27 cellular contexts compared by ENCODE assay signal in genomic region chr13:20415694-20416107, GRCh38.
"Had no signal": no experiment of that assay in that cellular context is flagged by ENCODE, and none has a peak within 500 bp of the region (broad histone marks: within the 10 kb centered on the region; RNA-seq: fewer than 3 reads in every experiment).

No MANE protein-coding gene starts in this region.

- H3K27me3 ChIP-seq: SJCRH30 had no signal

- H3K9me3 ChIP-seq: SJCRH30, SK-N-SH had no signal

- ATAC-seq: activated CD4-positive, CD25-positive, alpha-beta regulatory T cell treated with anti-CD3 and anti-CD28 coated beads, Interleukin-2, amount 50 U/mL, for 24 hours; activated CD8-positive, alpha-beta T cell treated with anti-CD3 and anti-CD28 coated beads for 36 hours; Panc1 had no signal

- H3K36me3 ChIP-seq: SJCRH30 had no signal

- H3K27ac ChIP-seq: SJCRH30 had no signal

- H3K4me3 ChIP-seq: SJCRH30 had no signal

- H3K27ac Mint-ChIP-seq: activated CD8-positive, alpha-beta T cell treated with anti-CD3 and anti-CD28 coated beads for 36 hours; activated naive CD8-positive, alpha-beta T cell; activated T-helper 1 cell treated with anti-CD3 and anti-CD28 coated beads, Interleukin-12 subunit alpha, Interleukin-12 subunit beta, Interleukin-2, Interleukin-4 antibody, amounts not matched to agents 30 ng/mL and 10 ng/mL and 1 ng/mL, durations not matched to agents 14 hours and 24 hours and 36 hours; brain; T-helper 2 cell treated with Interferon-gamma antibody and Interleukin-4, amounts not matched to agents 5 μg/mL and 100 μg/mL, for 36 hours had no signal

- H3K4me3 Mint-ChIP-seq: activated CD8-positive, alpha-beta T cell treated with anti-CD3 and anti-CD28 coated beads for 36 hours; activated naive CD8-positive, alpha-beta T cell; activated T-helper 1 cell treated with anti-CD3 and anti-CD28 coated beads, Interleukin-12 subunit alpha, Interleukin-12 subunit beta, Interleukin-2, Interleukin-4 antibody, amounts not matched to agents 30 ng/mL and 10 ng/mL and 1 ng/mL, durations not matched to agents 14 hours and 24 hours and 36 hours; brain; T-helper 2 cell treated with Interferon-gamma antibody and Interleukin-4, amounts not matched to agents 5 μg/mL and 100 μg/mL, for 36 hours had no signal

- H3K4me1 ChIP-seq: SJCRH30 had no signal

- DNase-seq: activated CD4-positive, alpha-beta T cell treated with anti-CD3 and anti-CD28 coated beads for 4 hours; activated CD8-positive, alpha-beta memory T cell treated with anti-CD3 and anti-CD28 coated beads, Interleukin-2, amount 50 U/mL, for 4 hours; activated CD8-positive, alpha-beta T cell treated with anti-CD3 and anti-CD28 coated beads for 36 hours; activated effector memory CD4-positive, alpha-beta T cell treated with Interleukin-2 at 50 U/mL for 16 hours; activated naive CD4-positive, alpha-beta T cell treated with Interleukin-2 at 50 U/mL for 16 hours; amygdala; Karpas-422; MM.1S; NCI-H1105; NCI-H1436; NCI-H1694 treated with DMSO at 0.1 percent for 48 hours; NCI-H2029 treated with DMSO at 0.1 percent for 48 hours; NCI-H510A treated with DMSO at 0.1 percent for 48 hours; NCI-H69; NK-92 treated with Interleukin-12 subunit alpha and Interleukin-12 subunit beta, amount 100 ng/mL, for 24 hours; OCI-M1; Right ventricle myocardium superior; RPMI8226; SJCRH30; SK-N-SH; T-helper 1 cell had no signal

- H3K27me3 Mint-ChIP-seq: activated naive CD8-positive, alpha-beta T cell had no signal
